In genomic region chr15:91385301-91385700, GRCh38 we compare ENCODE assay signal across 18 cellular contexts.
DNase-seq lines count a peak whose midpoint lies in the region; ATAC-seq and TF ChIP-seq lines count a peak whose summit lies in the region.
"Had no signal": no experiment of that assay in that cellular context is flagged by ENCODE, and none has a peak within 500 bp of the region (broad histone marks: within the 10 kb centered on the region; RNA-seq: fewer than 3 reads in every experiment).

No MANE protein-coding gene starts in this region.

- no peaks in the 10 kb centered on the region for H3K27me3 ChIP-seq in PC-3 (ENCODE audit: low read length)
- no peaks in the 10 kb centered on the region for H3K27me3 ChIP-seq in endodermal cell (ENCODE audit: control insufficient read depth, insufficient read depth, low read length, poor library complexity, severe bottlenecking)
- H3K27me3 ChIP-seq in osteoblast (ENCODE audit: insufficient read depth, low read length) = no peaks in the 10 kb centered on the region
- H3K27me3 ChIP-seq in right lobe of liver = no peaks in the 10 kb centered on the region
- H3K27me3 ChIP-seq: brain microvascular endothelial cell, pancreas, upper lobe of left lung had no signal

- H3K4me3 ChIP-seq in PC-3 (ENCODE audit: low read length) (no peak overlapping the region), endodermal cell (ENCODE audit: low read length) (no peak overlapping the region), osteoblast (ENCODE audit: insufficient read depth, low read length) (no peak overlapping the region), right lobe of liver (no peak overlapping the region)
- H3K4me3 ChIP-seq: pancreas, spleen, upper lobe of left lung had no signal

- H3K36me3 Mint-ChIP-seq in endodermal cell (ENCODE audit: low read depth) (no peaks in the 10 kb centered on the region), progenitor cell of endocrine pancreas (ENCODE audit: insufficient read depth) (no peaks in the 10 kb centered on the region)

- 10% methylated on average over 1 of the region's 1 CpG; no CpG with 5 or more reads in 1 of the 2 experiments for WGBS in endodermal cell (ENCODE audit: insufficient coverage in 1 of 2, insufficient read length in 1 of 2), 2 experiments
- 0% methylated on average over 1 of the region's 1 CpG for WGBS in right lobe of liver (ENCODE audit: insufficient coverage, low coverage, low lambda C conversion rate, missing lambda C conversion rate)

- 0 out of 2 replicates have a peak, but pooled peaks cover 6% of the 10 kb centered on the region for H3K4me1 ChIP-seq in PC-3 (ENCODE audit: insufficient read depth, low read length)
- peaks cover 3% of the 10 kb centered on the region for H3K4me1 ChIP-seq in endodermal cell (ENCODE audit: control insufficient read depth, insufficient read depth, low read length)
- H3K4me1 ChIP-seq in osteoblast (ENCODE audit: insufficient read depth, low read length) = peaks cover 10% of the 10 kb centered on the region
- peaks cover 0 to 5% (median 2%) of the 10 kb centered on the region in 4 donors for H3K4me1 ChIP-seq in right lobe of liver
- H3K4me1 ChIP-seq: pancreas, upper lobe of left lung had no signal

- H3K9me2 ChIP-seq in PC-3 (replicated peaks; ENCODE audit: low read length) = no peaks in the 10 kb centered on the region

- POLR2A ChIA-PET in PC-3 (lab: Charles Lee; ENCODE audit: unreplicated experiment) = no interaction called here

- no peak overlapping the region for H3K9ac ChIP-seq in PC-3 (ENCODE audit: low read length)
- H3K9ac ChIP-seq in endodermal cell (ENCODE audit: extremely low read depth, low read length, poor library complexity, severe bottlenecking) = no peak overlapping the region

- H3K27ac ChIP-seq in PC-3 (ENCODE audit: low read length) = 0 out of 2 replicates have a peak overlapping the region, but pooled peaks have one; percentile 23
- no peak overlapping the region for H3K27ac ChIP-seq in endodermal cell (ENCODE audit: low read depth, low read length)
- no peak overlapping the region for H3K27ac ChIP-seq in osteoblast (ENCODE audit: low read depth, low read length)
- no peak overlapping the region for H3K27ac ChIP-seq in right lobe of liver
- H3K27ac ChIP-seq: brain microvascular endothelial cell, pancreas, spleen, upper lobe of left lung had no signal

- H3K4me2 ChIP-seq in PC-3 (ENCODE audit: low read length) (no peak overlapping the region), osteoblast (ENCODE audit: insufficient read depth, low read length) (no peak overlapping the region)

- TF ChIP-seq POLR2A in right lobe of liver (IDR thresholded peaks at IDR 0.05) = no peak

- H3K4me3 Mint-ChIP-seq in endodermal cell (no peak overlapping the region), progenitor cell of endocrine pancreas (ENCODE audit: low read depth) (no peak overlapping the region)
- H3K4me3 Mint-ChIP-seq: activated naive CD4-positive, alpha-beta T cell treated with anti-CD3 and anti-CD28 coated beads for 36 hours had no signal

- no TSS peak for BruUV-seq in PC-3 (replicated peaks; lab: Mats Ljungman, UMichigan)

- H3K79me2 ChIP-seq in PC-3 (ENCODE audit: low read length) (no peaks in the 10 kb centered on the region), osteoblast (ENCODE audit: insufficient read depth, low read length) (no peaks in the 10 kb centered on the region)

- H4K20me1 ChIP-seq in PC-3 (ENCODE audit: low read length) (no peaks in the 10 kb centered on the region), osteoblast (ENCODE audit: insufficient read depth, low read length) (no peaks in the 10 kb centered on the region)

- H3K36me3 ChIP-seq in PC-3 (ENCODE audit: low read depth, low read length) (no peaks in the 10 kb centered on the region), endodermal cell (ENCODE audit: control insufficient read depth, insufficient read depth, low read length) (no peaks in the 10 kb centered on the region), osteoblast (ENCODE audit: insufficient read depth, low read length) (no peaks in the 10 kb centered on the region), right lobe of liver (no peaks in the 10 kb centered on the region)
- H3K36me3 ChIP-seq: brain microvascular endothelial cell, pancreas, spleen, upper lobe of left lung had no signal

- no peak overlapping the region for H3K27ac Mint-ChIP-seq in endodermal cell
- H3K27ac Mint-ChIP-seq in progenitor cell of endocrine pancreas = no peak overlapping the region
- H3K27ac Mint-ChIP-seq: activated naive CD4-positive, alpha-beta T cell treated with anti-CD3 and anti-CD28 coated beads for 36 hours had no signal

- ATAC-seq in PC-3 (no peak), right lobe of liver (no peak), HG03565 (IDR thresholded peaks at IDR 0.05; ENCODE audit: unreplicated experiment) (no peak)
- ATAC-seq: pancreas had no signal

- intact Hi-C loops in PC-3 (cut with micrococcal nuclease) (no loop called here), right lobe of liver (cut with DNase I) (no loop called here)

- H3K9me3 ChIP-seq in PC-3 (ENCODE audit: low read length) (no peaks in the 10 kb centered on the region), endodermal cell (ENCODE audit: control insufficient read depth, low read length) (no peaks in the 10 kb centered on the region), osteoblast (ENCODE audit: low read depth, low read length) (no peaks in the 10 kb centered on the region), right lobe of liver (no peaks in the 10 kb centered on the region)
- H3K9me3 ChIP-seq: pancreas, upper lobe of left lung had no signal

- no peaks in the 10 kb centered on the region for H3F3A ChIP-seq in PC-3 (ENCODE audit: low read length, unreplicated experiment)

- peak; percentile 77 for DNase-seq in HT1080 (ENCODE audit: low read depth)
- DNase-seq in PC-3 = peak; percentile 59
- DNase-seq in endodermal cell = peak; percentile 65
- DNase-seq in osteoblast (ENCODE audit: insufficient read length, low spot score, missing footprints) = peak; percentile 36
- DNase-seq in progenitor cell of endocrine pancreas (ENCODE audit: low spot score, unreplicated experiment) = no peak
- no peak for DNase-seq in NCI-H1930 (lab: John Stamatoyannopoulos, UW)
- DNase-seq in right lobe of liver = no peak
- DNase-seq: activated CD4-positive, alpha-beta T cell treated with anti-CD3 and anti-CD28 coated beads for 48 hours; activated CD8-positive, alpha-beta memory T cell treated with anti-CD3 and anti-CD28 coated beads, Interleukin-2, amount 50 U/mL, for 48 hours; activated naive CD4-positive, alpha-beta T cell treated with anti-CD3 and anti-CD28 coated beads for 36 hours; brain microvascular endothelial cell; C1 segment of cervical spinal cord; NCI-H1105; pancreas; spleen; stimulated activated naive CD4-positive, alpha-beta T cell had no signal

- TF ChIP-seq CTCF in PC-3 (conservative IDR thresholded peaks at IDR 0.05; ENCODE audit: low read depth, low read length) = no peak
- no peak for TF ChIP-seq CTCF in endodermal cell (conservative IDR thresholded peaks at IDR 0.05)
- no peak for TF ChIP-seq CTCF in osteoblast (IDR thresholded peaks at IDR 0.05; ENCODE audit: extremely low read depth, low read depth, low read length)
- no peak for TF ChIP-seq CTCF in progenitor cell of endocrine pancreas (IDR thresholded peaks at IDR 0.05; ENCODE audit: unreplicated experiment)
- no peak for TF ChIP-seq CTCF in right lobe of liver (IDR thresholded peaks at IDR 0.05)

- H3K27me3 Mint-ChIP-seq in endodermal cell (ENCODE audit: insufficient read depth) (no peaks in the 10 kb centered on the region), progenitor cell of endocrine pancreas (no peaks in the 10 kb centered on the region)

- H2AFZ ChIP-seq in PC-3 (ENCODE audit: low read length) (no peak overlapping the region), osteoblast (ENCODE audit: low read length) (no peak overlapping the region)

- H3K9me3 Mint-ChIP-seq in endodermal cell (peaks cover 12% of the 10 kb centered on the region), progenitor cell of endocrine pancreas (ENCODE audit: low read depth) (peaks cover 8% of the 10 kb centered on the region)
- H3K9me3 Mint-ChIP-seq: activated naive CD4-positive, alpha-beta T cell treated with anti-CD3 and anti-CD28 coated beads for 36 hours had no signal

- H3K4me1 Mint-ChIP-seq in endodermal cell (peaks cover 10% of the 10 kb centered on the region), progenitor cell of endocrine pancreas (ENCODE audit: low read depth) (peaks cover 5% of the 10 kb centered on the region)

- CTCF ChIA-PET in PC-3 (lab: Charles Lee) = no interaction called here

Comparison
In these comparisons a context has a peak if more than half of its experiments do, and no peak if none do; other contexts are left out.
1. DNase-seq: peak in HT1080 (single experiment), PC-3 (single experiment), endodermal cell (single experiment) and osteoblast (single experiment); none in progenitor cell of endocrine pancreas (single experiment), NCI-H1930 (0 of 2) and right lobe of liver (0 of 3).